Comparison of ENCODE assay signal across 13 cellular contexts in genomic region chr7:51263631-51264484, GRCh38. TPM values are rescaled to one million over a fixed set of nuclear protein-coding genes. Genes with fewer than 3 reads are reported as not detected.
DNase-seq lines count a peak whose midpoint lies in the region; ATAC-seq, FAIRE-seq and TF ChIP-seq lines count a peak whose summit lies in the region.
"Had no signal": no experiment of that assay in that cellular context is flagged by ENCODE, and none has a peak within 500 bp of the region (broad histone marks: within the 10 kb centered on the region; RNA-seq: fewer than 3 reads in every experiment).

No MANE protein-coding gene starts in this region.

- peak overlapping the region in 1 of 4 donors; percentile 23 for H3K4me3 ChIP-seq in esophagus squamous epithelium
- H3K4me3 ChIP-seq in neuronal stem cell (ENCODE audit: low read length in 2 of 2), result no peak overlapping the region

- no peak for TF ChIP-seq POLR2A in esophagus squamous epithelium (IDR thresholded peaks at IDR 0.05)

- no peak overlapping the region for H3K4me2 ChIP-seq in neuronal stem cell (ENCODE audit: insufficient read depth, low read length, poor library complexity, severe bottlenecking)

- H3K4me1 Mint-ChIP-seq in Calu3 (ENCODE audit: low read depth, unreplicated experiment), result peaks cover 46% of the 10 kb centered on the region
- no peaks in the 10 kb centered on the region for H3K4me1 Mint-ChIP-seq in T-helper 2 cell treated with Interferon-gamma antibody and Interleukin-4, amounts not matched to agents 5 μg/mL and 100 μg/mL, for 36 hours (ENCODE audit: low read depth)
- H3K4me1 Mint-ChIP-seq: activated naive CD4-positive, alpha-beta T cell treated with anti-CD3 and anti-CD28 coated beads, Interleukin-2, amount 50 U/mL, for 24 hours; T-cell had no signal

- DNase-seq in Calu3 (peak; percentile 88), NCI-H510A treated with DMSO at 0.1 percent for 48 hours (lab: John Stamatoyannopoulos, UW) (peak; percentile 92), esophagus squamous epithelium (lab: John Stamatoyannopoulos, UW) (no peak), neuronal stem cell (ENCODE audit: low spot score) (no peak), frontal cortex (ENCODE audit: low spot score in 2 of 2) (no peak), RKO (ENCODE audit: low spot score) (no peak)
- DNase-seq in T-helper 2 cell treated with Interferon-gamma antibody and Interleukin-4, amounts not matched to agents 5 μg/mL and 100 μg/mL, for 36 hours (ENCODE audit: low spot score), result no peak
- DNase-seq: cortex of kidney, foreskin melanocyte, T-cell had no signal

- peaks cover 16% of the 10 kb centered on the region for H3K36me3 Mint-ChIP-seq in Calu3 (ENCODE audit: insufficient read depth, unreplicated experiment)
- H3K36me3 Mint-ChIP-seq in T-helper 2 cell treated with Interferon-gamma antibody and Interleukin-4, amounts not matched to agents 5 μg/mL and 100 μg/mL, for 36 hours (ENCODE audit: low read depth), result no peaks in the 10 kb centered on the region
- H3K36me3 Mint-ChIP-seq: activated naive CD4-positive, alpha-beta T cell treated with anti-CD3 and anti-CD28 coated beads, Interleukin-2, amount 50 U/mL, for 24 hours; T-cell had no signal

- TF ChIP-seq CTCF in Calu3 (IDR thresholded peaks at IDR 0.05; ENCODE audit: unreplicated experiment) (no peak), esophagus squamous epithelium (IDR thresholded peaks at IDR 0.05) (no peak)

- H3K18ac ChIP-seq in neuronal stem cell (ENCODE audit: low read length), result peak overlapping the region; percentile 41

- H3K27me3 Mint-ChIP-seq in Calu3 (ENCODE audit: unreplicated experiment), result no peaks in the 10 kb centered on the region
- H3K27me3 Mint-ChIP-seq in T-helper 2 cell treated with Interferon-gamma antibody and Interleukin-4, amounts not matched to agents 5 μg/mL and 100 μg/mL, for 36 hours (ENCODE audit: low read depth), result no peaks in the 10 kb centered on the region
- H3K27me3 Mint-ChIP-seq: activated naive CD4-positive, alpha-beta T cell treated with anti-CD3 and anti-CD28 coated beads, Interleukin-2, amount 50 U/mL, for 24 hours had no signal

- peak overlapping the region; percentile 74 to 86 (median 82) for H3K27ac ChIP-seq in esophagus squamous epithelium
- no peak overlapping the region for H3K27ac ChIP-seq in neuronal stem cell (replicated peaks; ENCODE audit: low read length)

- intact Hi-C loops in Calu3 (cut with micrococcal nuclease; ENCODE audit: unreplicated experiment), result loop anchor here (2.0 kb wide), 1 partner anchor 51 kb away; no protein-coding TSS in a partner anchor
- intact Hi-C loops in esophagus squamous epithelium (cut with DNase I), result no loop called here

- BruUV-seq in Calu3 (replicated peaks; lab: Mats Ljungman, UMichigan), result no TSS peak

- no peaks in the 10 kb centered on the region for H3K36me3 ChIP-seq in esophagus squamous epithelium
- no peaks in the 10 kb centered on the region for H3K36me3 ChIP-seq in neuronal stem cell (replicated peaks in 1 of 2; ENCODE audit: control insufficient read depth in 2 of 2, insufficient read depth in 2 of 2, low read length in 2 of 2)

- no peak overlapping the region for H4K91ac ChIP-seq in neuronal stem cell (ENCODE audit: low read depth, low read length, poor library complexity)

- H3K9me3 ChIP-seq in esophagus squamous epithelium (no peaks in the 10 kb centered on the region), neuronal stem cell (replicated peaks in 1 of 2; ENCODE audit: control insufficient read depth in 2 of 2, insufficient read depth in 1 of 2, low read depth in 1 of 2, low read length in 2 of 2) (no peaks in the 10 kb centered on the region)

- no peak overlapping the region for H2BK12ac ChIP-seq in neuronal stem cell (ENCODE audit: low read length)

- no peak for ATAC-seq in GM18907 (IDR thresholded peaks at IDR 0.05; ENCODE audit: unreplicated experiment)
- ATAC-seq: sciatic nerve, T-cell had no signal

- no peak overlapping the region for H2BK120ac ChIP-seq in neuronal stem cell (ENCODE audit: low read depth, low read length)

- no peak overlapping the region for H2AFZ ChIP-seq in neuronal stem cell (ENCODE audit: low read length)

- no peak overlapping the region for H2BK15ac ChIP-seq in neuronal stem cell (ENCODE audit: low read length)

- peak overlapping the region; percentile 62 for H3K27ac Mint-ChIP-seq in Calu3 (ENCODE audit: unreplicated experiment)
- no peak overlapping the region for H3K27ac Mint-ChIP-seq in T-helper 2 cell treated with Interferon-gamma antibody and Interleukin-4, amounts not matched to agents 5 μg/mL and 100 μg/mL, for 36 hours
- H3K27ac Mint-ChIP-seq: activated naive CD4-positive, alpha-beta T cell treated with anti-CD3 and anti-CD28 coated beads, Interleukin-2, amount 50 U/mL, for 24 hours; T-cell had no signal

- H3K27me3 ChIP-seq in esophagus squamous epithelium, result no peaks in the 10 kb centered on the region
- H3K27me3 ChIP-seq in neuronal stem cell (ENCODE audit: control insufficient read depth in 3 of 3, insufficient read depth in 3 of 3, low read depth in 1 of 3, low read length in 3 of 3), result no peaks in the 10 kb centered on the region

- no peak overlapping the region for H3K9ac ChIP-seq in neuronal stem cell (ENCODE audit: low read depth, low read length, poor library complexity)

- H3K79me1 ChIP-seq in neuronal stem cell (ENCODE audit: low read depth, low read length), result no peaks in the 10 kb centered on the region

- no peak overlapping the region for H3K14ac ChIP-seq in neuronal stem cell (ENCODE audit: low read length)

- H4K8ac ChIP-seq in neuronal stem cell (ENCODE audit: low read depth, low read length), result no peak overlapping the region

- H3K9me3 Mint-ChIP-seq in Calu3 (ENCODE audit: low read depth, unreplicated experiment), result no peaks in the 10 kb centered on the region
- H3K9me3 Mint-ChIP-seq in T-helper 2 cell treated with Interferon-gamma antibody and Interleukin-4, amounts not matched to agents 5 μg/mL and 100 μg/mL, for 36 hours, result no peaks in the 10 kb centered on the region
- H3K9me3 Mint-ChIP-seq: activated naive CD4-positive, alpha-beta T cell treated with anti-CD3 and anti-CD28 coated beads, Interleukin-2, amount 50 U/mL, for 24 hours; T-cell had no signal

- no peak overlapping the region for H3K23ac ChIP-seq in neuronal stem cell (ENCODE audit: low read depth, low read length, poor library complexity)

- CTCF ChIA-PET in Calu3 (lab: Charles Lee), result interaction anchor here (0.6 to 1.5 kb wide), 15 partner anchors 9 to 124 kb away, joined by 3 to 8 read pairs (median 4); no protein-coding TSS in a partner anchor

- H3K4me1 ChIP-seq in esophagus squamous epithelium (peaks cover 7 to 51% (median 9%) of the 10 kb centered on the region in 3 donors), neuronal stem cell (ENCODE audit: control insufficient read depth in 2 of 2, insufficient read depth in 1 of 2, low read depth in 1 of 2, low read length in 2 of 2) (peaks cover 0 to 2% of the 10 kb centered on the region in 2 donors)

- no peak overlapping the region for H2AK5ac ChIP-seq in neuronal stem cell (ENCODE audit: low read depth, low read length)

- peak overlapping the region; percentile 7 for H3K4me3 Mint-ChIP-seq in Calu3 (ENCODE audit: low read depth, unreplicated experiment)
- no peak overlapping the region for H3K4me3 Mint-ChIP-seq in T-helper 2 cell treated with Interferon-gamma antibody and Interleukin-4, amounts not matched to agents 5 μg/mL and 100 μg/mL, for 36 hours
- H3K4me3 Mint-ChIP-seq: activated naive CD4-positive, alpha-beta T cell treated with anti-CD3 and anti-CD28 coated beads, Interleukin-2, amount 50 U/mL, for 24 hours; T-cell had no signal

- no peak overlapping the region for H2BK5ac ChIP-seq in neuronal stem cell (ENCODE audit: low read length)

- 62 to 83% methylated on average over 8 to 9 of the region's 10 CpGs for WGBS in esophagus squamous epithelium, 2 donors
- WGBS in neuronal stem cell (ENCODE audit: extremely low coverage in 2 of 2, insufficient read length in 2 of 2, insufficient replicate concordance in 1 of 2), 2 donors, result no CpG with 5 or more reads among the region's 10 CpGs

- FAIRE-seq in frontal cortex (lab: Jason Lieb, UNC), result no peak

- no peak overlapping the region for H3K4ac ChIP-seq in neuronal stem cell (ENCODE audit: low read length)

RNA-seq across cellular contexts. Expression of gene COBL, which starts 52.8 kb away (rescaled TPM):
- total RNA-seq in Calu3 (2022) (48.1 and 49.9 TPM in 2 replicates), esophagus squamous epithelium (10 to 100 TPM in 1 of 4 donors, 1 to 10 TPM in 3; 5.9 to 21.3 (median 7.8) TPM), frontal cortex (2.4 TPM)
- polyA plus RNA-seq in neuronal stem cell (2013, experiment 1 of 2), result 1.5 TPM
- polyA plus RNA-seq in neuronal stem cell (2013, experiment 2 of 2), result 1.5 TPM

Comparison
In these comparisons a context has a peak if more than half of its experiments do, and no peak if none do; other contexts are left out.
1. DNase-seq: peak in Calu3 (single experiment) and NCI-H510A treated with DMSO at 0.1 percent for 48 hours (single experiment); none in esophagus squamous epithelium (single experiment), neuronal stem cell (single experiment), T-helper 2 cell treated with Interferon-gamma antibody and Interleukin-4, amounts not matched to agents 5 μg/mL and 100 μg/mL, for 36 hours (single experiment), frontal cortex (0 of 2) and RKO (single experiment).